Comparison of ENCODE assay signal across 8 cellular contexts in genomic region chr17:7043544-7044268, GRCh38. TPM values are rescaled to one million over a fixed set of nuclear protein-coding genes. Genes with fewer than 3 reads are reported as not detected.
DNase-seq lines count a peak whose midpoint lies in the region; ATAC-seq, FAIRE-seq and TF ChIP-seq lines count a peak whose summit lies in the region.

Gene SLC16A11, minus strand, starts transcription at chr17:7044092. Its CDS starts 579 bp downstream, at chr17:7043513.

- H3K4me3 ChIP-seq in GM23338 (peak within 1 kb of the TSS; percentile 79), WERI-Rb-1 (ENCODE audit: low read depth, low read length) (peak within 1 kb of the TSS; percentile 28), endothelial cell of umbilical vein (replicated peaks in 1 of 3; ENCODE audit: insufficient read depth in 1 of 3, low read depth in 1 of 3, low read length in 3 of 3) (peak within 1 kb of the TSS; percentile 21 to 35 (median 30))

- H4K20me1 ChIP-seq in GM23338 (replicated peaks; ENCODE audit: insufficient read depth) (peaks cover 6% of the 10 kb centered on the region), endothelial cell of umbilical vein (replicated peaks; ENCODE audit: control insufficient read depth, extremely low read depth, insufficient read depth, low read length) (no peaks in the 10 kb centered on the region)

- H3K27ac Mint-ChIP-seq in GM23338: no peak within 1 kb of the TSS
- peak within 1 kb of the TSS; percentile 43 to 95 (median 72) for H3K27ac Mint-ChIP-seq in naive thymus-derived CD8-positive, alpha-beta T cell

- H2AFZ ChIP-seq in GM23338: peak within 1 kb of the TSS; percentile 91
- peak within 1 kb of the TSS; percentile 92 for H2AFZ ChIP-seq in endothelial cell of umbilical vein (ENCODE audit: low read depth, low read length)

- no peaks in the 10 kb centered on the region for H3K9me1 ChIP-seq in endothelial cell of umbilical vein (replicated peaks; ENCODE audit: control insufficient read depth, extremely low read depth, insufficient read depth, low read length)

- peaks cover 68% of the 10 kb centered on the region for H3K27me3 ChIP-seq in GM23338 (ENCODE audit: insufficient read depth)
- H3K27me3 ChIP-seq in WERI-Rb-1 (ENCODE audit: insufficient read depth, low read depth, severe bottlenecking): no peaks in the 10 kb centered on the region
- H3K27me3 ChIP-seq in endothelial cell of umbilical vein (ENCODE audit: control insufficient read depth in 2 of 2, insufficient read depth in 2 of 2, low read length in 2 of 2): no peaks in the 10 kb centered on the region

- intact Hi-C loops in endothelial cell of umbilical vein (cut with micrococcal nuclease): loop anchor here (2.0 kb wide), 1 partner anchor 303 kb away; no protein-coding TSS in a partner anchor

- H3K9me2 ChIP-seq in GM23338 (ENCODE audit: insufficient read depth): no peaks in the 10 kb centered on the region

- no peak for TF ChIP-seq POLR2A in endothelial cell of umbilical vein (IDR thresholded peaks at IDR 0.05; ENCODE audit: low read depth, low read length)

- peak within 1 kb of the TSS; percentile 73 for H3K9ac ChIP-seq in endothelial cell of umbilical vein (replicated peaks; ENCODE audit: extremely low read depth, insufficient read depth, low read length)

- peaks cover 26% of the 10 kb centered on the region for H3K4me1 Mint-ChIP-seq in GM23338
- H3K4me1 Mint-ChIP-seq in naive thymus-derived CD8-positive, alpha-beta T cell: peaks cover 24 to 50% (median 47%) of the 10 kb centered on the region in 4 donors

- H3K4me2 ChIP-seq in GM23338: peak within 1 kb of the TSS; percentile 94
- peak within 1 kb of the TSS; percentile 40 for H3K4me2 ChIP-seq in endothelial cell of umbilical vein (ENCODE audit: insufficient read depth, low read length)

- dilution Hi-C loops in endothelial cell of umbilical vein (cut with MboI; ENCODE audit: extremely low pct_ligation_motif_present, low sequenced_read_pairs): no loop called here

- TF ChIP-seq CTCF in 22Rv1 (IDR thresholded peaks at IDR 0.05): no peak
- TF ChIP-seq CTCF in GM23338 (conservative IDR thresholded peaks at IDR 0.05; ENCODE audit: low read depth in 2 of 2): no peak
- no peak for TF ChIP-seq CTCF in WERI-Rb-1 (IDR thresholded peaks at IDR 0.05; ENCODE audit: low read depth, low read length)
- TF ChIP-seq CTCF in endothelial cell of umbilical vein (IDR thresholded peaks at IDR 0.05; ENCODE audit: extremely low read depth in 1 of 2, insufficient read depth in 1 of 2, low read depth in 1 of 2, low read length in 2 of 2): no peak

- CTCF ChIA-PET in endothelial cell of umbilical vein (lab: Charles Lee): interaction anchor here (0.6 to 3.7 kb wide), 9 partner anchors 90 to 546 kb away, joined by 3 to 91 read pairs (median 6); partner anchors contain the start of genes ASGR1 and SOX15

- H3K36me3 ChIP-seq in GM23338 (ENCODE audit: insufficient read depth) (no peaks in the 10 kb centered on the region), WERI-Rb-1 (no peaks in the 10 kb centered on the region), endothelial cell of umbilical vein (ENCODE audit: control insufficient read depth in 2 of 2, extremely low read depth in 1 of 2, insufficient read depth in 2 of 2, low read length in 2 of 2) (no peaks in the 10 kb centered on the region)

- no peaks in the 10 kb centered on the region for H3K36me3 Mint-ChIP-seq in GM23338 (ENCODE audit: low read depth)
- H3K36me3 Mint-ChIP-seq in naive thymus-derived CD8-positive, alpha-beta T cell: no peaks in the 10 kb centered on the region

- ATAC-seq in GM23338 (peak; percentile 34), GM21526 (IDR thresholded peaks at IDR 0.05; ENCODE audit: low FRiP score, unreplicated experiment) (no peak)
- peak in 1 of 2 donors; percentile 27 for ATAC-seq in naive thymus-derived CD8-positive, alpha-beta T cell

- H3K9me3 ChIP-seq in WERI-Rb-1 (ENCODE audit: severe bottlenecking): no peaks in the 10 kb centered on the region
- no peaks in the 10 kb centered on the region for H3K9me3 ChIP-seq in endothelial cell of umbilical vein (replicated peaks; ENCODE audit: control insufficient read depth, insufficient read depth, low read length)

- peak within 1 kb of the TSS; percentile 72 for H3K4me3 Mint-ChIP-seq in GM23338
- peak within 1 kb of the TSS; percentile 74 to 91 (median 84) for H3K4me3 Mint-ChIP-seq in naive thymus-derived CD8-positive, alpha-beta T cell

- DNase-seq in GM23338 (ENCODE audit: low spot score): peak; percentile 49
- DNase-seq in WERI-Rb-1: peak; percentile 72
- peak; percentile 42 for DNase-seq in endothelial cell of umbilical vein (ENCODE audit: low read depth, low spot score)
- DNase-seq in naive thymus-derived CD8-positive, alpha-beta T cell: peak in 6 of 10 donors; percentile 27 to 42 (median 36)
- no peak for DNase-seq in occipital lobe (lab: John Stamatoyannopoulos, UW)
- DNase-seq in KG1 (lab: John Stamatoyannopoulos, UW): no peak

- H3K4me1 ChIP-seq in GM23338 (ENCODE audit: insufficient read depth) (peaks cover 18% of the 10 kb centered on the region; the same call in 1 of the 2 replicates), endothelial cell of umbilical vein (ENCODE audit: control insufficient read depth, extremely low read depth, insufficient read depth, low read length) (peaks cover 22% of the 10 kb centered on the region)

- H3K79me2 ChIP-seq in GM23338 (replicated peaks; ENCODE audit: insufficient read depth) (no peaks in the 10 kb centered on the region), endothelial cell of umbilical vein (ENCODE audit: control insufficient read depth, insufficient read depth, low read length) (no peaks in the 10 kb centered on the region)

- peak; percentile 56 for FAIRE-seq in endothelial cell of umbilical vein (lab: Jason Lieb, UNC)

- H3K9me3 Mint-ChIP-seq in GM23338: no peaks in the 10 kb centered on the region
- H3K9me3 Mint-ChIP-seq in naive thymus-derived CD8-positive, alpha-beta T cell: no peaks in the 10 kb centered on the region

- H3K27me3 Mint-ChIP-seq in GM23338 (ENCODE audit: insufficient read depth, low read depth, poor library complexity): peaks cover 48% of the 10 kb centered on the region
- H3K27me3 Mint-ChIP-seq in naive thymus-derived CD8-positive, alpha-beta T cell: peaks cover 0 to 2% (median 0%) of the 10 kb centered on the region in 5 donors

- POLR2A ChIA-PET in endothelial cell of umbilical vein (lab: Charles Lee): no interaction called here
- POLR2A ChIA-PET in naive thymus-derived CD8-positive, alpha-beta T cell (lab: Charles Lee): interaction anchor here (0.6 to 7.1 kb wide), 8 partner anchors 8 to 442 kb away, joined by 3 to 83 read pairs (median 3); partner anchors contain the start of genes GABARAP and SLC16A13

- BruUV-seq in endothelial cell of umbilical vein (replicated peaks; lab: Mats Ljungman, UMichigan): no TSS peak

- H3F3A ChIP-seq in GM23338 (replicated peaks; ENCODE audit: low read depth): peaks cover 14% of the 10 kb centered on the region; the same call in 1 of the 2 replicates

- H3K27ac ChIP-seq in 22Rv1 (peak within 1 kb of the TSS; percentile 100), GM23338 (ENCODE audit: low read depth) (no peak within 1 kb of the TSS), WERI-Rb-1 (no peak within 1 kb of the TSS), endothelial cell of umbilical vein (ENCODE audit: insufficient read depth, low read depth, low read length) (peak within 1 kb of the TSS; percentile 54)

TF ChIP-seq in GM23338, 12 proteins besides CTCF, POLR2A, EP300 and RAD21 (continues in another document):
- TF ChIP-seq, protein P1, sequence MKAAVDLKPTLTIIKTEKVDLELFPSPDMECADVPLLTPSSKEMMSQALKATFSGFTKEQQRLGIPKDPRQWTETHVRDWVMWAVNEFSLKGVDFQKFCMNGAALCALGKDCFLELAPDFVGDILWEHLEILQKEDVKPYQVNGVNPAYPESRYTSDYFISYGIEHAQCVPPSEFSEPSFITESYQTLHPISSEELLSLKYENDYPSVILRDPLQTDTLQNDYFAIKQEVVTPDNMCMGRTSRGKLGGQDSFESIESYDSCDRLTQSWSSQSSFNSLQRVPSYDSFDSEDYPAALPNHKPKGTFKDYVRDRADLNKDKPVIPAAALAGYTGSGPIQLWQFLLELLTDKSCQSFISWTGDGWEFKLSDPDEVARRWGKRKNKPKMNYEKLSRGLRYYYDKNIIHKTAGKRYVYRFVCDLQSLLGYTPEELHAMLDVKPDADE (IDR thresholded peaks at IDR 0.05): no peak
- TF ChIP-seq JUNB (IDR thresholded peaks at IDR 0.05; ENCODE audit: unreplicated experiment): no peak
- TF ChIP-seq EZH2 (IDR thresholded peaks at IDR 0.05; ENCODE audit: low read depth, unreplicated experiment): no peak
- no peak for TF ChIP-seq CREB1 (CRISPR knock-in tag; IDR thresholded peaks at IDR 0.05; ENCODE audit: low read depth)
- TF ChIP-seq STAT1 (IDR thresholded peaks at IDR 0.05; ENCODE audit: unreplicated experiment): no peak

TF ChIP-seq in endothelial cell of umbilical vein, 7 proteins besides CTCF, POLR2A, EP300 and RAD21:
- TF ChIP-seq, protein P2, sequence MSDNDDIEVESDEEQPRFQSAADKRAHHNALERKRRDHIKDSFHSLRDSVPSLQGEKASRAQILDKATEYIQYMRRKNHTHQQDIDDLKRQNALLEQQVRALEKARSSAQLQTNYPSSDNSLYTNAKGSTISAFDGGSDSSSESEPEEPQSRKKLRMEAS (IDR thresholded peaks at IDR 0.05; ENCODE audit: insufficient read depth, insufficient read length): no peak
- TF ChIP-seq POLR2AphosphoS5 (IDR thresholded peaks at IDR 0.05; ENCODE audit: insufficient read depth, low read depth, low read length) (peak; percentile 42), JUN (IDR thresholded peaks at IDR 0.05; ENCODE audit: borderline replicate concordance, insufficient read depth, insufficient read length, low read depth) (no peak)

RNA-seq across cellular contexts. Expression of gene SLC16A11, which starts in this region (rescaled TPM):
- total RNA-seq in GM23338 (2014; rRNA removed; shearing (Covaris generic)): 0.42 TPM in 1 of 2 replicates, not detected in the other
- polyA plus RNA-seq in GM23338 (2016; fragmentation: Nextera tagmentation; extraction: Ambion mirVana) (0.68 and 1.4 TPM in 2 replicates), endothelial cell of umbilical vein (1.1 and 1.4 TPM in 2 replicates)
- total RNA-seq in endothelial cell of umbilical vein (0.53 and 0.95 TPM in 2 replicates), occipital lobe (0.31 TPM)
- 0.52 and 0.68 TPM in 2 replicates for polyA plus RNA-seq in endothelial cell of umbilical vein (2011; cell fraction: cytosol; rRNA removed)
- polyA plus RNA-seq in endothelial cell of umbilical vein (2011; cell fraction: nucleus; rRNA removed): 1.8 and 2.0 TPM in 2 replicates
- polyA plus RNA-seq in endothelial cell of umbilical vein (2012): 0.21 and 0.46 TPM in 2 replicates
- not detected in 2 replicates for polyA minus RNA-seq in endothelial cell of umbilical vein
- not detected for polyA minus RNA-seq in endothelial cell of umbilical vein (2011; cell fraction: cytosol; rRNA and poly(A)+ RNA removed)
- polyA minus RNA-seq in endothelial cell of umbilical vein (2011; cell fraction: nucleus; rRNA and poly(A)+ RNA removed): 1.2 TPM in 1 of 2 replicates, not detected in the other
- 1 to 10 TPM; 2.8 to 3.5 TPM for total RNA-seq in naive thymus-derived CD8-positive, alpha-beta T cell
- 1 to 10 TPM; 2.0 to 2.2 (median 2.0) TPM for polyA plus RNA-seq in naive thymus-derived CD8-positive, alpha-beta T cell

Comparison
In these comparisons a context has a peak if more than half of its experiments do, and no peak if none do; other contexts are left out.
1. H3K27ac ChIP-seq: peak in 22Rv1 (single experiment) and endothelial cell of umbilical vein (single experiment); none in GM23338 (single experiment) and WERI-Rb-1 (single experiment).
2. DNase-seq: peak in GM23338 (single experiment), WERI-Rb-1 (single experiment), endothelial cell of umbilical vein (single experiment) and naive thymus-derived CD8-positive, alpha-beta T cell (6 of 10); none in occipital lobe (single experiment) and KG1 (single experiment).
3. H3K4me3 ChIP-seq: peak in every context shown above with its lines; median percentile 79 in GM23338; 30 in endothelial cell of umbilical vein; 28 in WERI-Rb-1.